Comparison of ENCODE assay signal across 8 cellular contexts in the genomic region with DNA sequence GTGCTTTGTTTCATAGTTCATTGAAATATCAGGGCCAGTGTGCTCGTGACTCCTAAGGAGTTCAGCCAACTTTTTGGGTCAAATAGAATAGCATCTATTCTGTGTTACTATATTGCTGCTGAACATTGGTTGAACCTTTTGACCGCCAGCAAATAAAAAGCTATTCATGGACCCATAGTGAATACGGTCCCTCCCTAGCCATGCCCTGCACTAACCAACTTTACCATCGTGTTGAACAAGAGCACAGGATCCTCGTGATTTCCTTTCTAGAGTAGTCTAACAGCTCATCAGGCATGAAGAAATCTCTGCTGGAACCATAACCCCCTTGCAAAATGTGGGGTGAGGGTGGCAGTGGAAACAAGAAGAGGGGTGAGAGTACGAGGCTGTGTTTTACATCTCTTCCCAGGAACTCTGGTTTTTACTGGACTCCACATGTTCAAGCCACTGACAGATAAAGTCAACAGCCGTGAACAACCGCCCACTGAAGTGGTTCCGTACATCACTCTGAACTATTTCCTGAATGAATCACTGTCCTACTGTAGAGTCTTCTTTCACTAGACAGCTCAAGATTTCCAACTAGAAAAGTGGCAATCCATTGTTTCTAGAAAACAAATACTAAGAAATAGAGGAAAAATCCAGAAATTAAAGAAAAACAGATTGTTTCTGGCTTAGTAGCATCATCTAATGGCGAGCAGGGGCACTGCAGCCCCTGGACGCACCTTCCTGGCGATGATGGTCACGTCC.
DNase-seq lines count a peak whose midpoint lies in the region; ATAC-seq, FAIRE-seq and TF ChIP-seq lines count a peak whose summit lies in the region.

No MANE protein-coding gene starts in this region.

- no peak overlapping the region for H3K18ac ChIP-seq in mesendoderm (ENCODE audit: low read length)

- ATAC-seq in pancreas (peak in 3 of 4 donors; percentile 80 to 83 (median 82)), HG02840 (IDR thresholded peaks at IDR 0.05; ENCODE audit: low FRiP score, unreplicated experiment) (no peak)

- no peak overlapping the region for H3K4me3 ChIP-seq in SU-DHL-6 (ENCODE audit: insufficient read depth, low read length, poor library complexity, severe bottlenecking)
- H3K4me3 ChIP-seq in epithelial cell of esophagus (ENCODE audit: low read length) = no peak overlapping the region
- H3K4me3 ChIP-seq in pancreas = no peak overlapping the region
- no peak overlapping the region for H3K4me3 ChIP-seq in mesendoderm (ENCODE audit: low read length)

- H3K9me3 ChIP-seq in SU-DHL-6 (ENCODE audit: insufficient read depth, low read length) (no peaks in the 10 kb centered on the region), pancreas (no peaks in the 10 kb centered on the region)

- H2AFZ ChIP-seq in SU-DHL-6 (ENCODE audit: low read depth, low read length, severe bottlenecking) = no peak overlapping the region

- H3F3A ChIP-seq in SU-DHL-6 (ENCODE audit: insufficient read depth) = no peaks in the 10 kb centered on the region

- no peak overlapping the region for H4K8ac ChIP-seq in mesendoderm (ENCODE audit: low read depth, low read length)

- H3K27me3 ChIP-seq in SU-DHL-6 (ENCODE audit: low read length) (no peaks in the 10 kb centered on the region), pancreas (no peaks in the 10 kb centered on the region), mesendoderm (ENCODE audit: insufficient read depth, low read length, poor library complexity) (no peaks in the 10 kb centered on the region)

- no peaks in the 10 kb centered on the region for H3K4me1 ChIP-seq in pancreas
- H3K4me1 ChIP-seq in mesendoderm (ENCODE audit: control insufficient read depth, low read depth, low read length) = no peaks in the 10 kb centered on the region

- no peak overlapping the region for H2BK120ac ChIP-seq in mesendoderm (ENCODE audit: low read depth, low read length)

- TF ChIP-seq CTCF in SU-DHL-6 (IDR thresholded peaks at IDR 0.05; ENCODE audit: insufficient read depth, low read length, poor library complexity, severe bottlenecking) (peak; percentile 41), epithelial cell of esophagus (IDR thresholded peaks at IDR 0.05; ENCODE audit: insufficient read depth, low read depth, low read length, missing control alignments) (peak; percentile 99), pancreas (IDR thresholded peaks at IDR 0.05) (peak; percentile 66 to 87 (median 86))

- H3K27ac ChIP-seq in SU-DHL-6 (ENCODE audit: low read depth, low read length) = no peak overlapping the region
- no peak overlapping the region for H3K27ac ChIP-seq in pancreas
- H3K27ac ChIP-seq in mesendoderm (ENCODE audit: low read depth, low read length) = no peak overlapping the region

- FAIRE-seq in pancreas (lab: Jason Lieb, UNC) = no peak

- H4K5ac ChIP-seq in mesendoderm (ENCODE audit: low read length) = no peak overlapping the region

- H3K4me2 ChIP-seq in SU-DHL-6 (ENCODE audit: low read depth, low read length, poor library complexity, severe bottlenecking) (no peak overlapping the region), mesendoderm (ENCODE audit: low read length) (no peak overlapping the region)

- WGBS in pancreas, 2 donors = 36 to 42% methylated on average over 13 of the region's 13 CpGs
- whole genome bisulfite sequencing in mesendoderm (ENCODE audit: extremely low coverage, insufficient coverage, low lambda C conversion rate) = no CpG with 5 or more reads among the region's 13 CpGs

- H3K56ac ChIP-seq in mesendoderm (ENCODE audit: low read length) = no peak overlapping the region

- no peaks in the 10 kb centered on the region for H3K79me2 ChIP-seq in SU-DHL-6 (ENCODE audit: insufficient read depth, low read length)
- H3K79me2 ChIP-seq in mesendoderm (ENCODE audit: control insufficient read depth, insufficient read depth, low read length) = no peaks in the 10 kb centered on the region

- no peaks in the 10 kb centered on the region for H4K20me1 ChIP-seq in SU-DHL-6 (ENCODE audit: low read depth, low read length)

- no peaks in the 10 kb centered on the region for H3K79me1 ChIP-seq in mesendoderm (ENCODE audit: low read length)

- no peaks in the 10 kb centered on the region for H3K9me2 ChIP-seq in SU-DHL-6 (replicated peaks; ENCODE audit: insufficient read depth, low read length)

- no peak overlapping the region for H3K4ac ChIP-seq in mesendoderm (ENCODE audit: low read depth, low read length)

- no peak overlapping the region for H2AK5ac ChIP-seq in mesendoderm (ENCODE audit: low read length)

- no peak overlapping the region for H2BK5ac ChIP-seq in mesendoderm (ENCODE audit: low read length)

- H2BK15ac ChIP-seq in mesendoderm (replicated peaks; ENCODE audit: low read depth) = no peak overlapping the region

- DNase-seq in activated naive CD4-positive, alpha-beta T cell treated with Interleukin-2 at 50 U/mL for 16 hours = peak; percentile 42
- no peak for DNase-seq in activated naive CD4-positive, alpha-beta T cell (lab: John Stamatoyannopoulos, UW)
- peak; percentile 62 for DNase-seq in epithelial cell of esophagus (ENCODE audit: low read depth)
- DNase-seq in pancreas = peak in 1 of 6 donors; percentile 31
- DNase-seq in NCI-H1048 (lab: John Stamatoyannopoulos, UW) = no peak
- no peak for DNase-seq in mesendoderm

- H3K23ac ChIP-seq in mesendoderm (ENCODE audit: low read length) = no peak overlapping the region

- H3K36me3 ChIP-seq in SU-DHL-6 (ENCODE audit: low read length) (no peaks in the 10 kb centered on the region), pancreas (no peaks in the 10 kb centered on the region), mesendoderm (ENCODE audit: control insufficient read depth, insufficient read depth, low read length) (no peaks in the 10 kb centered on the region)

- intact Hi-C loops in pancreas (cut with DNase I) = loop anchor here in 2 of 3 donors (5.0 kb wide), 2 partner anchors 125 to 140 kb away; no protein-coding TSS in a partner anchor

- H3K9ac ChIP-seq in SU-DHL-6 (ENCODE audit: low read length) (no peak overlapping the region), mesendoderm (ENCODE audit: low read length) (no peak overlapping the region)

Comparison
In these comparisons a context has a peak if more than half of its experiments do, and no peak if none do; other contexts are left out.
1. DNase-seq: peak in activated naive CD4-positive, alpha-beta T cell treated with Interleukin-2 at 50 U/mL for 16 hours (single experiment) and epithelial cell of esophagus (single experiment); none in activated naive CD4-positive, alpha-beta T cell (0 of 4), NCI-H1048 (single experiment) and mesendoderm (single experiment).
2. CTCF ChIP-seq: peak in every context shown above with its lines; median percentile 99 in epithelial cell of esophagus; 86 in pancreas; 41 in SU-DHL-6.